In the genomic region with DNA sequence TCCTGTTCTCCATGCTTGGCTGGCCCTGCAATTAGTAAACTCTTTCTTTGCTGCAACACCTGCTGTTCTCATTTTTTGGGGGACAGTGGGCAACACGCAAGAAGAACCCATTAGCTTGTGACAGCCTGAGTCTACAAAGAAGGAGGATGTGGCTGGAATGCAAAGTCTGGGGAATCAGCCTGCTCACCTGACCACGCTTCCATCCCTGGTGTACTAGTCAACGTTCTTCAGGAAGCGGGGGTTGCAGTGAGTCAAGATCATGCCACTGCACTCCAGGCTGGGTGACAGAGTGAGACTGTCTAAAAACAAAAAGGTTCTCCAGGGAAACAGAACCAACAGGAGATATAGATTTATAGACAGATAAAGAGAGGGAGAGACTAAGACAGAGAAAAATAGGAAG, we compare ENCODE assay signal across 15 cellular contexts. TPM values are rescaled to one million over a fixed set of nuclear protein-coding genes. Genes with fewer than 3 reads are reported as not detected.
DNase-seq lines count a peak whose midpoint lies in the region; ATAC-seq and TF ChIP-seq lines count a peak whose summit lies in the region.
"Had no signal": no experiment of that assay in that cellular context is flagged by ENCODE, and none has a peak within 500 bp of the region (broad histone marks: within the 10 kb centered on the region; RNA-seq: fewer than 3 reads in every experiment).

No MANE protein-coding gene starts in this region.

- intact Hi-C loops in PC-3 (cut with micrococcal nuclease) (no loop called here), vagina (cut with DNase I) (no loop called here), colonic mucosa (cut with DNase I) (no loop called here)

- H2AFZ ChIP-seq in PC-3 (ENCODE audit: low read length): no peak overlapping the region

- H3K9ac ChIP-seq in PC-3 (ENCODE audit: low read length) (no peak overlapping the region), colonic mucosa (ENCODE audit: low read depth in 2 of 2, low read length in 2 of 2) (no peak overlapping the region)

- no peak for ATAC-seq in stimulated activated naive CD8-positive, alpha-beta T cell treated with anti-CD3 and anti-CD28 coated beads, Interleukin-15, amount 100 ng/mL, for 72 hours
- no peak for ATAC-seq in stimulated activated naive CD8-positive, alpha-beta T cell treated with anti-CD3 and anti-CD28 coated beads, Interleukin-15, Interleukin-2, amounts not matched to agents 100 U/mL and 50 U/mL, for 24 hours
- ATAC-seq in PC-3 (peak; percentile 49; the same call in 1 of the 2 replicates), omental fat pad (ENCODE audit: low FRiP score) (no peak), GM21737 (IDR thresholded peaks at IDR 0.05; ENCODE audit: unreplicated experiment) (no peak)

- no peak overlapping the region for H3K4me2 ChIP-seq in PC-3 (ENCODE audit: low read length)

- H3K4me3 Mint-ChIP-seq in stimulated activated naive CD8-positive, alpha-beta T cell treated with anti-CD3 and anti-CD28 coated beads, Interleukin-15, amount 100 ng/mL, for 72 hours: no peak overlapping the region
- H3K4me3 Mint-ChIP-seq: dendritic cell treated with granulocyte-macrophage colony-stimulating factor and Interleukin-4, amounts not matched to agents 40 ng/mL and 50 ng/mL, for 4 days had no signal

- peaks cover 7% of the 10 kb centered on the region for H3K4me1 Mint-ChIP-seq in stimulated activated naive CD8-positive, alpha-beta T cell treated with anti-CD3 and anti-CD28 coated beads, Interleukin-15, amount 100 ng/mL, for 72 hours

- H3K27me3 ChIP-seq in PC-3 (ENCODE audit: low read length) (no peaks in the 10 kb centered on the region), vagina (no peaks in the 10 kb centered on the region), colonic mucosa (no peaks in the 10 kb centered on the region)

- H3K9me3 ChIP-seq in PC-3 (ENCODE audit: low read length): no peaks in the 10 kb centered on the region; the same call in 1 of the 2 replicates
- H3K9me3 ChIP-seq in vagina: peaks cover 5% of the 10 kb centered on the region
- no peaks in the 10 kb centered on the region for H3K9me3 ChIP-seq in colonic mucosa

- no TSS peak for BruUV-seq in PC-3 (replicated peaks; lab: Mats Ljungman, UMichigan)

- H3K9me2 ChIP-seq in PC-3 (replicated peaks; ENCODE audit: low read length): no peaks in the 10 kb centered on the region

- H3F3A ChIP-seq in PC-3 (ENCODE audit: low read length, unreplicated experiment): no peaks in the 10 kb centered on the region

- H3K79me2 ChIP-seq in PC-3 (ENCODE audit: low read length): no peaks in the 10 kb centered on the region

- TF ChIP-seq CTCF in PC-3 (conservative IDR thresholded peaks at IDR 0.05; ENCODE audit: low read depth, low read length) (no peak), epithelial cell of proximal tubule (conservative IDR thresholded peaks at IDR 0.05; ENCODE audit: low read depth, low read length) (no peak), omental fat pad (IDR thresholded peaks at IDR 0.05) (no peak), vagina (IDR thresholded peaks at IDR 0.05) (no peak), colonic mucosa (IDR thresholded peaks at IDR 0.05) (no peak)

- peak overlapping the region; percentile 20 to 36 for H3K27ac Mint-ChIP-seq in stimulated activated naive CD8-positive, alpha-beta T cell treated with anti-CD3 and anti-CD28 coated beads, Interleukin-15, amount 100 ng/mL, for 72 hours
- H3K27ac Mint-ChIP-seq: dendritic cell treated with granulocyte-macrophage colony-stimulating factor and Interleukin-4, amounts not matched to agents 40 ng/mL and 50 ng/mL, for 4 days had no signal

- H3K4me3 ChIP-seq in PC-3 (ENCODE audit: low read length) (no peak overlapping the region), epithelial cell of proximal tubule (ENCODE audit: low read depth, low read length) (no peak overlapping the region), vagina (no peak overlapping the region), colonic mucosa (no peak overlapping the region)

- DNase-seq in stimulated activated naive CD8-positive, alpha-beta T cell treated with anti-CD3 and anti-CD28 coated beads, Interleukin-15, amount 100 ng/mL, for 72 hours: no peak
- no peak for DNase-seq in stimulated activated naive CD8-positive, alpha-beta T cell treated with anti-CD3 and anti-CD28 coated beads, Interleukin-15, Interleukin-2, amounts not matched to agents 100 U/mL and 50 U/mL, for 24 hours
- DNase-seq in PC-3: peak; percentile 42
- DNase-seq in epithelial cell of proximal tubule (ENCODE audit: low read depth): peak; percentile 53
- DNase-seq in omental fat pad (ENCODE audit: low spot score): no peak
- no peak for DNase-seq in vagina (ENCODE audit: extremely low spot score in 2 of 2)
- DNase-seq in colonic mucosa: no peak
- DNase-seq: amygdala; left ventricle myocardium superior; NCI-H1092; NCI-H446; stimulated activated CD4-positive, alpha-beta T cell treated with anti-CD3 and anti-CD28 coated beads, Interleukin-15, amount 100 ng/mL, for 24 hours had no signal

- POLR2A ChIA-PET in PC-3 (lab: Charles Lee; ENCODE audit: unreplicated experiment): no interaction called here

- no peaks in the 10 kb centered on the region; the same call in 1 of the 2 replicates for H3K36me3 ChIP-seq in PC-3 (ENCODE audit: low read depth, low read length)
- H3K36me3 ChIP-seq in vagina: no peaks in the 10 kb centered on the region
- no peaks in the 10 kb centered on the region for H3K36me3 ChIP-seq in colonic mucosa

- no peak overlapping the region for H3K27ac ChIP-seq in PC-3 (ENCODE audit: low read length)
- H3K27ac ChIP-seq in vagina: no peak overlapping the region
- no peak overlapping the region for H3K27ac ChIP-seq in colonic mucosa

- H4K20me1 ChIP-seq in PC-3 (ENCODE audit: low read length): no peaks in the 10 kb centered on the region

- TF ChIP-seq POLR2A in vagina (IDR thresholded peaks at IDR 0.05): no peak

- no peaks in the 10 kb centered on the region for H3K4me1 ChIP-seq in PC-3 (ENCODE audit: insufficient read depth, low read length)
- H3K4me1 ChIP-seq in vagina: peaks cover 21% of the 10 kb centered on the region
- H3K4me1 ChIP-seq in colonic mucosa: no peaks in the 10 kb centered on the region

- CTCF ChIA-PET in PC-3 (lab: Charles Lee): no interaction called here

- peaks cover 14% of the 10 kb centered on the region for H3K27me3 Mint-ChIP-seq in stimulated activated naive CD8-positive, alpha-beta T cell treated with anti-CD3 and anti-CD28 coated beads, Interleukin-15, amount 100 ng/mL, for 72 hours

- peaks cover 14 to 26% of the 10 kb centered on the region in 2 donors for H3K9me3 Mint-ChIP-seq in stimulated activated naive CD8-positive, alpha-beta T cell treated with anti-CD3 and anti-CD28 coated beads, Interleukin-15, amount 100 ng/mL, for 72 hours

RNA-seq across cellular contexts. Expression of a gene that starts 27.7 kb away (rescaled TPM):
- total RNA-seq in PC-3 (2014; rRNA removed): not detected in 2 replicates
- total RNA-seq in epithelial cell of proximal tubule: 0.29 and 0.98 TPM in 2 replicates
- total RNA-seq in omental fat pad: 1 to 10 TPM in 1 of 4 donors, under 1 TPM in 3; 0.48 to 1.9 (median 0.60) TPM
- total RNA-seq in vagina: not detected
- 1 to 10 TPM; 3.2 to 4.1 TPM for total RNA-seq in colonic mucosa
- total RNA-seq: fibroblast of lung had no signal

Comparison
In these comparisons a context has a peak if more than half of its experiments do, and no peak if none do; other contexts are left out.
1. DNase-seq: peak in PC-3 (single experiment) and epithelial cell of proximal tubule (single experiment); none in stimulated activated naive CD8-positive, alpha-beta T cell treated with anti-CD3 and anti-CD28 coated beads, Interleukin-15, amount 100 ng/mL, for 72 hours (0 of 2), stimulated activated naive CD8-positive, alpha-beta T cell treated with anti-CD3 and anti-CD28 coated beads, Interleukin-15, Interleukin-2, amounts not matched to agents 100 U/mL and 50 U/mL, for 24 hours (single experiment), omental fat pad (single experiment), vagina (0 of 2) and colonic mucosa (single experiment).